In genomic region chr18:43680096-43680495, GRCh38 we compare ENCODE assay signal across 15 cellular contexts.
"Had no signal": no experiment of that assay in that cellular context is flagged by ENCODE, and none has a peak within 500 bp of the region (broad histone marks: within the 10 kb centered on the region; RNA-seq: fewer than 3 reads in every experiment).

No MANE protein-coding gene starts in this region.

- ATAC-seq: left lobe of liver, T-cell had no signal

- H3K4me1 ChIP-seq: tibial nerve had no signal

- H3K36me3 ChIP-seq: tibial nerve had no signal

- H3K27me3 ChIP-seq: tibial nerve had no signal

- H3K4me3 ChIP-seq: lung, tibial nerve had no signal

- H3K9me3 ChIP-seq: tibial nerve had no signal

- DNase-seq: activated B cell treated with CpG ODN at 0.5 μM for 24 hours; activated CD4-positive, alpha-beta memory T cell treated with anti-CD3 and anti-CD28 coated beads for 36 hours; activated CD4-positive, alpha-beta T cell treated with anti-CD3 and anti-CD28 coated beads for 4 hours; activated naive CD8-positive, alpha-beta T cell treated with anti-CD3 and anti-CD28 coated beads, Interleukin-2, amount 10 ng/mL, durations not matched to agents 7 days and 5 days; activated T-cell treated with anti-CD3 and anti-CD28 coated beads for 4 hours; central memory CD4-positive, alpha-beta T cell; endodermal cell; erythroblast; foreskin melanocyte; kidney; stimulated activated naive CD4-positive, alpha-beta T cell treated with Interleukin-2 at 50 U/mL for 16 hours; T-cell had no signal
